In genomic region chr6:7820288-7820835, GRCh38 we compare ENCODE assay signal across 6 cellular contexts.
"Had no signal": no experiment of that assay in that cellular context is flagged by ENCODE, and none has a peak within 500 bp of the region (broad histone marks: within the 10 kb centered on the region; RNA-seq: fewer than 3 reads in every experiment).

No MANE protein-coding gene starts in this region.

- ATAC-seq: HCT116 had no signal

- H3K36me3 ChIP-seq: HAP-1 had no signal

- H3K4me1 ChIP-seq: HAP-1 had no signal

- FAIRE-seq: HTR-8/SVneo had no signal

- H3K4me3 ChIP-seq: HAP-1 had no signal

- DNase-seq: GOT3, H7, KBM-7 had no signal

- H3K9me3 ChIP-seq: HAP-1 had no signal
